Comparison of ENCODE assay signal across 6 cellular contexts in genomic region chr10:56266120-56266519, GRCh38.
"Had no signal": no experiment of that assay in that cellular context is flagged by ENCODE, and none has a peak within 500 bp of the region (broad histone marks: within the 10 kb centered on the region; RNA-seq: fewer than 3 reads in every experiment).

No MANE protein-coding gene starts in this region.

- FAIRE-seq: GM12891, GM12892, GM18507, GM19239 had no signal

- DNase-seq: GDM1, GF-D8 had no signal
